ENCODE assay signal across 8 cellular contexts in genomic region chr2:11342561-11343343, GRCh38. TPM values are rescaled to one million over a fixed set of nuclear protein-coding genes. Genes with fewer than 3 reads are reported as not detected.
A peak's percentile ranks its signal among the peaks of the same experiment; 100 is the strongest.
DNase-seq lines count a peak whose midpoint lies in the region; ATAC-seq and TF ChIP-seq lines count a peak whose summit lies in the region.

No MANE protein-coding gene starts in this region.

- H3K9me3 ChIP-seq in OCI-LY7 (ENCODE audit: low read length) (no peaks in the 10 kb centered on the region), vagina (no peaks in the 10 kb centered on the region)

- H3K36me3 Mint-ChIP-seq in stimulated activated naive CD8-positive, alpha-beta T cell treated with anti-CD3 and anti-CD28 coated beads, Interleukin-15, Interleukin-2, amounts not matched to agents 100 ng/mL and 50 ng/mL, for 24 hours (ENCODE audit: low read depth), result no peaks in the 10 kb centered on the region

- no peaks in the 10 kb centered on the region for H3K27me3 Mint-ChIP-seq in stimulated activated naive CD8-positive, alpha-beta T cell treated with anti-CD3 and anti-CD28 coated beads, Interleukin-15, Interleukin-2, amounts not matched to agents 100 ng/mL and 50 ng/mL, for 24 hours

- H3K4me3 ChIP-seq in OCI-LY7 (ENCODE audit: low read depth, low read length, poor library complexity, severe bottlenecking), result peak overlapping the region; percentile 89
- peak overlapping the region; percentile 94 for H3K4me3 ChIP-seq in coronary artery
- H3K4me3 ChIP-seq in mesendoderm (ENCODE audit: low read length), result peak overlapping the region; percentile 86
- peak overlapping the region; percentile 82 to 96 for H3K4me3 ChIP-seq in vagina

- H3K4ac ChIP-seq in mesendoderm (ENCODE audit: low read depth, low read length), result no peak overlapping the region

- peaks cover 61% of the 10 kb centered on the region for H3K79me2 ChIP-seq in OCI-LY7 (ENCODE audit: insufficient read depth, low read depth, low read length)
- peaks cover 45% of the 10 kb centered on the region for H3K79me2 ChIP-seq in mesendoderm (ENCODE audit: control insufficient read depth, insufficient read depth, low read length)

- H3K27ac Mint-ChIP-seq in stimulated activated naive CD8-positive, alpha-beta T cell treated with anti-CD3 and anti-CD28 coated beads, Interleukin-15, Interleukin-2, amounts not matched to agents 100 ng/mL and 50 ng/mL, for 24 hours, result peak overlapping the region; percentile 93

- H4K8ac ChIP-seq in mesendoderm (ENCODE audit: low read depth, low read length), result no peak overlapping the region

- intact Hi-C loops in OCI-LY7 (cut with micrococcal nuclease; ENCODE audit: unreplicated experiment) (loop anchor here (5.0 kb wide), 1 partner anchor 530 kb away; the partner anchor contains the start of gene PDIA6), vagina (cut with DNase I) (loop anchor here (5.0 kb wide), 1 partner anchor 65 kb away; no protein-coding TSS in a partner anchor)

- H3K9me2 ChIP-seq in OCI-LY7 (ENCODE audit: insufficient read depth, low read length), result no peaks in the 10 kb centered on the region

- peaks cover 33% of the 10 kb centered on the region for H3K4me1 Mint-ChIP-seq in stimulated activated naive CD8-positive, alpha-beta T cell treated with anti-CD3 and anti-CD28 coated beads, Interleukin-15, Interleukin-2, amounts not matched to agents 100 ng/mL and 50 ng/mL, for 24 hours (ENCODE audit: low read depth)

- POLR2A ChIA-PET in OCI-LY7 (lab: Charles Lee), result interaction anchor here (0.5 to 1.4 kb wide), 5 partner anchors 9 to 1712 kb away, joined by 3 to 6 read pairs (median 3); partner anchors contain the start of gene YWHAQ

- H2BK15ac ChIP-seq in mesendoderm (replicated peaks; ENCODE audit: low read depth), result no peak overlapping the region

- no peak overlapping the region for H2BK5ac ChIP-seq in mesendoderm (ENCODE audit: low read length)

- H3K18ac ChIP-seq in mesendoderm (ENCODE audit: low read length), result no peak overlapping the region

- H3K36me3 ChIP-seq in OCI-LY7 (ENCODE audit: insufficient read depth, low read length) (no peaks in the 10 kb centered on the region), mesendoderm (ENCODE audit: control insufficient read depth, insufficient read depth, low read length) (no peaks in the 10 kb centered on the region), vagina (no peaks in the 10 kb centered on the region)

- H3K79me1 ChIP-seq in mesendoderm (ENCODE audit: low read length), result peaks cover 5% of the 10 kb centered on the region

- peak overlapping the region; percentile 99 for H3K4me2 ChIP-seq in OCI-LY7 (ENCODE audit: low read length)
- peak overlapping the region; percentile 85 for H3K4me2 ChIP-seq in mesendoderm (ENCODE audit: low read length)

- H3K27ac ChIP-seq in OCI-LY7 (ENCODE audit: low read depth, low read length, poor library complexity, severe bottlenecking), result no peak overlapping the region
- peak overlapping the region; percentile 96 for H3K27ac ChIP-seq in coronary artery
- no peak overlapping the region for H3K27ac ChIP-seq in mesendoderm (ENCODE audit: low read depth, low read length)
- peak overlapping the region; percentile 98 for H3K27ac ChIP-seq in vagina

- H3K27me3 ChIP-seq in mesendoderm (ENCODE audit: insufficient read depth, low read length, poor library complexity), result no peaks in the 10 kb centered on the region
- no peaks in the 10 kb centered on the region for H3K27me3 ChIP-seq in vagina

- H3K56ac ChIP-seq in mesendoderm (ENCODE audit: low read length), result peak overlapping the region; percentile 89

- no peak for ATAC-seq in stimulated activated naive CD8-positive, alpha-beta T cell treated with anti-CD3 and anti-CD28 coated beads, Interleukin-15, Interleukin-2, amounts not matched to agents 100 U/mL and 50 U/mL, for 24 hours
- no peak for ATAC-seq in HG02840 (IDR thresholded peaks at IDR 0.05; ENCODE audit: low FRiP score, unreplicated experiment)
- ATAC-seq in GM18498 (IDR thresholded peaks at IDR 0.05; ENCODE audit: unreplicated experiment), result no peak

- H2BK120ac ChIP-seq in mesendoderm (ENCODE audit: low read depth, low read length), result no peak overlapping the region

- no peak for TF ChIP-seq POLR2A in vagina (IDR thresholded peaks at IDR 0.05)

- no peak overlapping the region for H3K23ac ChIP-seq in mesendoderm (ENCODE audit: low read length)

- H3K9ac ChIP-seq in mesendoderm (ENCODE audit: low read length), result peak overlapping the region; percentile 87

- no peak overlapping the region for H4K5ac ChIP-seq in mesendoderm (ENCODE audit: low read length)

- DNase-seq in stimulated activated naive CD8-positive, alpha-beta T cell treated with anti-CD3 and anti-CD28 coated beads, Interleukin-15, Interleukin-2, amounts not matched to agents 100 U/mL and 50 U/mL, for 24 hours, result no peak
- peak; percentile 13 for DNase-seq in OCI-LY7 (ENCODE audit: low spot score)
- DNase-seq in coronary artery (ENCODE audit: low spot score), result no peak
- peak; percentile 32 for DNase-seq in mesendoderm
- no peak for DNase-seq in vagina (ENCODE audit: extremely low spot score in 2 of 2)

- H2AFZ ChIP-seq in OCI-LY7 (ENCODE audit: low read length), result no peak overlapping the region

- BruUV-seq in OCI-LY7 (replicated peaks; lab: Mats Ljungman, UMichigan), result TSS peak; percentile 43

- H2AK5ac ChIP-seq in mesendoderm (ENCODE audit: low read length), result no peak overlapping the region

- H4K20me1 ChIP-seq in OCI-LY7 (ENCODE audit: insufficient read depth, low read length), result peaks cover 21% of the 10 kb centered on the region

- WGBS in mesendoderm (ENCODE audit: extremely low coverage, insufficient coverage, low lambda C conversion rate), result no CpG with 5 or more reads among the region's 13 CpGs

- H3K9me3 Mint-ChIP-seq in stimulated activated naive CD8-positive, alpha-beta T cell treated with anti-CD3 and anti-CD28 coated beads, Interleukin-15, Interleukin-2, amounts not matched to agents 100 ng/mL and 50 ng/mL, for 24 hours, result no peaks in the 10 kb centered on the region

- CTCF ChIA-PET in OCI-LY7 (lab: Charles Lee; ENCODE audit: unreplicated experiment), result no interaction called here

- TF ChIP-seq CTCF in OCI-LY7 (conservative IDR thresholded peaks at IDR 0.05; ENCODE audit: low read length) (no peak), coronary artery (IDR thresholded peaks at IDR 0.05) (no peak), vagina (IDR thresholded peaks at IDR 0.05) (no peak)

- H3K4me3 Mint-ChIP-seq in stimulated activated naive CD8-positive, alpha-beta T cell treated with anti-CD3 and anti-CD28 coated beads, Interleukin-15, Interleukin-2, amounts not matched to agents 100 ng/mL and 50 ng/mL, for 24 hours, result peak overlapping the region; percentile 98

- H3K4me1 ChIP-seq in OCI-LY7 (ENCODE audit: insufficient read depth, low read length, poor library complexity, severe bottlenecking), result peaks cover 31% of the 10 kb centered on the region
- peaks cover 2% of the 10 kb centered on the region for H3K4me1 ChIP-seq in mesendoderm (ENCODE audit: control insufficient read depth, low read depth, low read length)
- H3K4me1 ChIP-seq in vagina, result peaks cover 45% of the 10 kb centered on the region

RNA-seq across cellular contexts. Expression of gene ROCK2, which starts 1.7 kb away (rescaled TPM):
- 12.4 and 15.5 TPM in 2 replicates for total RNA-seq in OCI-LY7 (2014; rRNA removed; shearing (Covaris generic))
- total RNA-seq in OCI-LY7 (2022), result 21.0 and 23.4 TPM in 2 replicates
- 25.6 TPM for polyA plus RNA-seq in mesendoderm (2013, experiment 1 of 2)
- 25.3 TPM for polyA plus RNA-seq in mesendoderm (2013, experiment 2 of 2)
- 49.4 TPM for total RNA-seq in vagina

Comparison
In these comparisons a context has a peak if more than half of its experiments do, and no peak if none do; other contexts are left out.
1. DNase-seq: peak in OCI-LY7 (single experiment) and mesendoderm (single experiment); none in stimulated activated naive CD8-positive, alpha-beta T cell treated with anti-CD3 and anti-CD28 coated beads, Interleukin-15, Interleukin-2, amounts not matched to agents 100 U/mL and 50 U/mL, for 24 hours (single experiment), coronary artery (single experiment) and vagina (0 of 2).
2. H3K27ac ChIP-seq: peak in coronary artery (2 of 2) and vagina (single experiment); none in OCI-LY7 (single experiment) and mesendoderm (single experiment).
3. Peak in every context shown above with its lines, with median percentiles within 50 percentile points of each other: H3K4me3 ChIP-seq.